ENCODE assay signal across 18 cellular contexts in the genomic region with DNA sequence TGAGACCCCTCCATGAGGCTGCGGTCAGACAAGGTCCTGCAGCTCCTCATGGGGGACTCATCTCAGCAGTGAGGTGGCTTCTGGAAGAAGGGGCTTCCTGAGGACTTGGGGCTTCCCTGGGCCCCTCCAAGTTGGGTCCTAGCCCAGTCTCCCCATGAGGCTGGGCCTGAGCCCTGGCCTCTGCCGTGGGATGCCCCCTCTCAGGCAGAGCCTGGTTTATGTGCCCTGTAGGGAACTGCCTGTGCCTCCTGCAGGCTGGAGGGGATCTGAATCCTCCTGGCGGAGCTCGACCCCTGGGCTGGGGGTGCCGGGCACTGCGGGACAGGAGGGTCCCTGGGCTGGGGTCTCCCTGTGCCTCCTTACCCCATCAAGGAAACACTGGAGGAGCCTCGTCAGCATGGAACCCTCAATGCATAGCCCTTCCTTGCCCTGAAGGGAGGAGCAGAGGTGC. TPM values are rescaled to one million over a fixed set of nuclear protein-coding genes. Genes with fewer than 3 reads are reported as not detected.
"Had no signal": no experiment of that assay in that cellular context is flagged by ENCODE, and none has a peak within 500 bp of the region (broad histone marks: within the 10 kb centered on the region; RNA-seq: fewer than 3 reads in every experiment).

No MANE protein-coding gene starts in this region.

- H3K36me3 ChIP-seq: gastroesophageal sphincter, SJSA1 had no signal

- DNase-seq: activated CD4-positive, alpha-beta T cell treated with anti-CD3 and anti-CD28 coated beads, Interleukin-2, amount 50 U/mL, for 1 hour; activated CD8-positive, alpha-beta memory T cell treated with anti-CD3 and anti-CD28 coated beads for 24 hours; activated naive CD4-positive, alpha-beta T cell treated with anti-CD3 and anti-CD28 coated beads for 36 hours; activated T-cell treated with anti-CD3 and anti-CD28 coated beads for 4 hours; midbrain; retina; stimulated activated CD4-positive, alpha-beta T cell treated with anti-CD3 and anti-CD28 coated beads, Interleukin-4, amount 100 ng/mL, for 4 hours; stimulated activated CD8-positive, alpha-beta memory T cell treated with anti-CD3 and anti-CD28 coated beads, Interleukin-4, amount 100 ng/mL, for 48 hours; stimulated activated naive CD8-positive, alpha-beta T cell treated with anti-CD3 and anti-CD28 coated beads, Interleukin-15, Interleukin-2, amounts not matched to agents 100 U/mL and 50 U/mL, for 24 hours; SW 1271 had no signal

- H3K4me1 ChIP-seq: gastroesophageal sphincter, parathyroid adenoma, SJSA1 had no signal

- ATAC-seq: gastroesophageal sphincter; stimulated activated naive CD8-positive, alpha-beta T cell treated with anti-CD3 and anti-CD28 coated beads, Interleukin-15, Interleukin-2, amounts not matched to agents 100 U/mL and 50 U/mL, for 24 hours had no signal

- H3K9me3 ChIP-seq: gastroesophageal sphincter, SJSA1 had no signal

- H3K4me3 ChIP-seq: gastroesophageal sphincter, SJSA1, skin epidermis had no signal

- H3K27me3 ChIP-seq: SJSA1 had no signal

- H3K27ac ChIP-seq: gastroesophageal sphincter, parathyroid adenoma, SJSA1, skin epidermis had no signal

RNA-seq across cellular contexts. Expression of a gene that starts 45.8 kb away (rescaled TPM):
- total RNA-seq: activated naive CD4-positive, alpha-beta T cell treated with anti-CD3 and anti-CD28 coated beads for 36 hours; astrocyte; bronchial epithelial cell; lower leg skin; SJSA1; T-helper 2 cell treated with Interferon-gamma antibody and Interleukin-4, amounts not matched to agents 100 ng/mL and 5 ng/mL, for 36 hours had no signal
